In the genomic region with DNA sequence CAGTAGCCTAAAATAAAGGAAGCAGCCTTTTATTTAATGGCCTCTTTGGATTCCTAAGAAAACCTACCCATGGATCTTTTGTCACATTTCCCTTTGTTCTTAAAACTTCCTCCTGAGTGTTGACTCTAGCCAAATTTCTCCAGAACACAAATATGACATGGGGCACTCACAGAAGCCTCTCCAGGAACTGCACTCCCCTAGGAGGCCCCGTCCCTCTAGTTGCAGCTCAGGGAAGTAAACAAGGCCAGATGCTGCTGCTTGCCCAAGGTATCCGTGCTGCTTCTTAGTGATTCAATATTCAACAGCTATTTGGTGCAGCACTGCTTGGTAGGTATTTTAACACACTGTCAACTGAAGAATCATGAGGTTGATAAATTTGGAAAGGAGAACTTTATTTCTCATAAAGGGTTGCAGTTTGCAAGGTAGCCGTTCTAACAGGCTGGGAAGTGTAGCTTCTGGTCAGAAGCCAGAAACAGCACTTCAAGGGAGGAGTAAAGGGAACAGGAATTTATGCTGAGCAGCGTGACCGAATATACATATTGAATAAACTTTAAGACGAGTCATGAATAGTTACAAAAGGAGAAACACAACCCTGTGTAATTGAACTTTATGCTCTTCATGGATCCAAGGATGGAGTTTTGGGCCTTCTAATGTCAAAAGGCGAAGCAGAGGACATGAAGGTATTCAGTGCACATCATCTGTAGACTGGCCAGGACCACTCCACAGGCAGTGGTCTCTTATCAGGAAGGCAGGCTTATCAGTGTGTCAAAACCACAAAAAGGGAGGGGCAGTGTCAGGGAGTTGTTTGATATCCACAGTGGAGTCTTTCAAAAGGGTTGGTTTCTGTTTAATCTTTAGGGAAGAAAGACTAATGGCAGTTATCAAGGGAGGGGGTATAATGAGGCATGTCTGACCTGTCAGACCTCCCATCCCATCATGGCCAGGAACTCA, we compare ENCODE assay signal across 18 cellular contexts.
A peak's percentile ranks its signal among the peaks of the same experiment; 100 is the strongest.
DNase-seq lines count a peak whose midpoint lies in the region; ATAC-seq, FAIRE-seq and TF ChIP-seq lines count a peak whose summit lies in the region.
"Had no signal": no experiment of that assay in that cellular context is flagged by ENCODE, and none has a peak within 500 bp of the region (broad histone marks: within the 10 kb centered on the region; RNA-seq: fewer than 3 reads in every experiment).

No MANE protein-coding gene starts in this region.

- no peak overlapping the region for H3K4me3 ChIP-seq in CD8-positive, alpha-beta memory T cell (ENCODE audit: low read length)
- H3K4me3 ChIP-seq in GM23338 (no peak overlapping the region), keratinocyte (ENCODE audit: control insufficient read depth in 2 of 3, extremely low read depth in 1 of 3, insufficient read depth in 2 of 3, low read depth in 1 of 3, low read length in 3 of 3) (no peak overlapping the region), mesenchymal stem cell (ENCODE audit: insufficient read depth in 1 of 2, low read depth in 1 of 2, low read length in 2 of 2) (no peak overlapping the region)
- H3K4me3 ChIP-seq: coronary artery had no signal

- CTCF ChIA-PET in CD8-positive, alpha-beta memory T cell (lab: Charles Lee) = no interaction called here

- no peak overlapping the region for H2BK120ac ChIP-seq in mesenchymal stem cell (ENCODE audit: low read depth, low read length)

- no peak for FAIRE-seq in keratinocyte (lab: Jason Lieb, UNC)
- FAIRE-seq: D721Med, frontal cortex, GM12892, TTC549 had no signal

- TF ChIP-seq CTCF in GM23338 (conservative IDR thresholded peaks at IDR 0.05; ENCODE audit: low read depth in 2 of 2) (no peak), keratinocyte (optimal IDR thresholded peaks at IDR 0.05 in 1 of 3, IDR thresholded peaks at IDR 0.05 in 1 of 3, conservative IDR thresholded peaks at IDR 0.05 in 1 of 3; ENCODE audit: extremely low read depth in 1 of 3, insufficient read depth in 2 of 3, low read length in 3 of 3) (peak in 1 of 3 experiments; percentile 25)

- no peak overlapping the region for H4K91ac ChIP-seq in mesenchymal stem cell (ENCODE audit: low read length)

- no peaks in the 10 kb centered on the region for H3K36me3 Mint-ChIP-seq in CD8-positive, alpha-beta memory T cell
- peaks cover 9% of the 10 kb centered on the region; the same call in 2 of the 3 replicates for H3K36me3 Mint-ChIP-seq in GM23338 (ENCODE audit: low read depth)

- H4K20me1 ChIP-seq in GM23338 (replicated peaks; ENCODE audit: insufficient read depth) = no peaks in the 10 kb centered on the region
- H4K20me1 ChIP-seq in keratinocyte (ENCODE audit: control insufficient read depth, extremely low read depth, insufficient read depth, low read length) = no peaks in the 10 kb centered on the region

- no peak overlapping the region for H2AK5ac ChIP-seq in mesenchymal stem cell (ENCODE audit: low read length, severe bottlenecking)

- WGBS in mesenchymal stem cell = 74% methylated on average over 7 of the region's 7 CpGs

- dilution Hi-C loops in keratinocyte (cut with MboI; ENCODE audit: extremely low pct_ligation_motif_present, low sequenced_read_pairs) = no loop called here

- H3K9me3 ChIP-seq in CD8-positive, alpha-beta memory T cell (ENCODE audit: low read length) = no peaks in the 10 kb centered on the region
- H3K9me3 ChIP-seq in keratinocyte (ENCODE audit: control insufficient read depth, low read depth, low read length) (no peaks in the 10 kb centered on the region), mesenchymal stem cell (ENCODE audit: control insufficient read depth, low read length) (no peaks in the 10 kb centered on the region)

- no peak overlapping the region for H3K4me3 Mint-ChIP-seq in CD8-positive, alpha-beta memory T cell
- H3K4me3 Mint-ChIP-seq in GM23338 = no peak overlapping the region

- H3K23ac ChIP-seq in mesenchymal stem cell (ENCODE audit: low read length in 2 of 2) = no peak overlapping the region

- H3K27me3 ChIP-seq in CD8-positive, alpha-beta memory T cell (ENCODE audit: insufficient read depth, low read length, poor library complexity, severe bottlenecking) = no peaks in the 10 kb centered on the region
- H3K27me3 ChIP-seq in GM23338 (ENCODE audit: insufficient read depth) (no peaks in the 10 kb centered on the region), keratinocyte (ENCODE audit: control insufficient read depth, extremely low read depth, insufficient read depth, low read length) (no peaks in the 10 kb centered on the region), mesenchymal stem cell (ENCODE audit: control insufficient read depth in 1 of 2, insufficient read depth in 1 of 2, low read length in 2 of 2) (no peaks in the 10 kb centered on the region)

- H3K4ac ChIP-seq in mesenchymal stem cell (ENCODE audit: low read depth in 1 of 2, low read length in 2 of 2) = no peak overlapping the region

- H4K8ac ChIP-seq in mesenchymal stem cell (ENCODE audit: low read length) = no peak overlapping the region

- H3F3A ChIP-seq in GM23338 (replicated peaks; ENCODE audit: low read depth) = peaks cover 4% of the 10 kb centered on the region; the same call in 1 of the 2 replicates

- no peaks in the 10 kb centered on the region for H3K4me1 ChIP-seq in CD8-positive, alpha-beta memory T cell (ENCODE audit: insufficient read depth, low read length)
- H3K4me1 ChIP-seq in GM23338 (ENCODE audit: insufficient read depth) = peaks cover 19% of the 10 kb centered on the region
- peaks cover 27% of the 10 kb centered on the region for H3K4me1 ChIP-seq in keratinocyte (ENCODE audit: control insufficient read depth, extremely low read depth, insufficient read depth, low read length)
- no peaks in the 10 kb centered on the region for H3K4me1 ChIP-seq in mesenchymal stem cell (ENCODE audit: control insufficient read depth, insufficient read depth, low read depth, low read length)

- ATAC-seq in GM23338 (peak; percentile 69), left lobe of liver (no peak), GM18517 (IDR thresholded peaks at IDR 0.05; ENCODE audit: unreplicated experiment) (no peak)
- ATAC-seq: HCT116 had no signal

- no peak overlapping the region for H3K18ac ChIP-seq in mesenchymal stem cell (ENCODE audit: low read depth in 1 of 2, low read length in 2 of 2)

- H3K9me1 ChIP-seq in keratinocyte (ENCODE audit: control insufficient read depth, extremely low read depth, insufficient read depth, low read length) = no peaks in the 10 kb centered on the region

- peaks cover 2% of the 10 kb centered on the region; the same call in 1 of the 2 replicates for H3K9me2 ChIP-seq in GM23338 (ENCODE audit: insufficient read depth)

- no peak overlapping the region for H3K27ac Mint-ChIP-seq in CD8-positive, alpha-beta memory T cell
- no peak overlapping the region for H3K27ac Mint-ChIP-seq in GM23338

- H3K79me1 ChIP-seq in mesenchymal stem cell (replicated peaks; ENCODE audit: low read length, poor library complexity, severe bottlenecking) = no peaks in the 10 kb centered on the region

- no peak overlapping the region for H2BK15ac ChIP-seq in mesenchymal stem cell (ENCODE audit: low read depth, poor library complexity, severe bottlenecking)

- no peak overlapping the region for H2BK12ac ChIP-seq in mesenchymal stem cell (ENCODE audit: low read length in 2 of 2)

- DNase-seq in CD8-positive, alpha-beta memory T cell = no peak
- DNase-seq in GM23338 (ENCODE audit: low spot score) (no peak), SHP77 treated with DMSO at 0.1 percent for 48 hours (lab: John Stamatoyannopoulos, UW) (peak; percentile 46), keratinocyte (ENCODE audit: low read depth, low spot score) (no peak), mesenchymal stem cell (no peak), left lobe of liver (ENCODE audit: low spot score) (no peak)
- DNase-seq in activated CD8-positive, alpha-beta memory T cell treated with anti-CD3 and anti-CD28 coated beads, Interleukin-2, amount 50 U/mL, for 48 hours = no peak
- DNase-seq: activated CD8-positive, alpha-beta memory T cell treated with anti-CD3 and anti-CD28 coated beads, Interleukin-2, amount 50 U/mL, for 4 hours; islet precursor cell; NCI-H1436 treated with DMSO at 0.1 percent for 48 hours; RPMI8226 had no signal

- no peaks in the 10 kb centered on the region for H3K36me3 ChIP-seq in CD8-positive, alpha-beta memory T cell (ENCODE audit: insufficient read depth, low read length)
- H3K36me3 ChIP-seq in GM23338 (ENCODE audit: insufficient read depth) = 0 out of 2 replicates have a peak, but pooled peaks cover 6% of the 10 kb centered on the region
- H3K36me3 ChIP-seq in keratinocyte (ENCODE audit: control insufficient read depth in 2 of 2, extremely low read depth in 1 of 2, insufficient read depth in 2 of 2, low read length in 2 of 2) = no peaks in the 10 kb centered on the region
- no peaks in the 10 kb centered on the region for H3K36me3 ChIP-seq in mesenchymal stem cell (ENCODE audit: control insufficient read depth in 1 of 2, insufficient read depth in 2 of 2, low read depth in 1 of 2, low read length in 2 of 2)

- H3K4me1 Mint-ChIP-seq in CD8-positive, alpha-beta memory T cell = no peaks in the 10 kb centered on the region
- H3K4me1 Mint-ChIP-seq in GM23338 = peaks cover 12% of the 10 kb centered on the region

- H3K79me2 ChIP-seq in GM23338 (replicated peaks; ENCODE audit: insufficient read depth) = no peaks in the 10 kb centered on the region
- no peaks in the 10 kb centered on the region for H3K79me2 ChIP-seq in keratinocyte (ENCODE audit: control insufficient read depth, insufficient read depth, low read length)

- peak overlapping the region; percentile 34 for H3K27ac ChIP-seq in CD8-positive, alpha-beta memory T cell (ENCODE audit: low read depth, low read length)
- no peak overlapping the region for H3K27ac ChIP-seq in GM23338 (ENCODE audit: low read depth)
- no peak overlapping the region for H3K27ac ChIP-seq in keratinocyte (ENCODE audit: control insufficient read depth, insufficient read depth, low read length)
- H3K27ac ChIP-seq in mesenchymal stem cell (ENCODE audit: low read length, poor library complexity, severe bottlenecking) = no peak overlapping the region
- H3K27ac ChIP-seq: coronary artery had no signal

- peaks cover 0 to 5% (median 0%) of the 10 kb centered on the region in 5 donors for H3K9me3 Mint-ChIP-seq in CD8-positive, alpha-beta memory T cell
- H3K9me3 Mint-ChIP-seq in GM23338 = peaks cover 20% of the 10 kb centered on the region; the same call in 2 of the 3 replicates

- H3K14ac ChIP-seq in mesenchymal stem cell (ENCODE audit: low read length in 2 of 2) = no peak overlapping the region

- no peak overlapping the region for H2BK5ac ChIP-seq in mesenchymal stem cell (ENCODE audit: low read depth, low read length, poor library complexity, severe bottlenecking)

- H3K4me2 ChIP-seq in GM23338 (no peak overlapping the region), keratinocyte (ENCODE audit: control insufficient read depth, extremely low read depth, insufficient read depth, low read depth, low read length) (peak overlapping the region; percentile 3), mesenchymal stem cell (ENCODE audit: low read length, poor library complexity, severe bottlenecking) (no peak overlapping the region)

- peak overlapping the region; percentile 89; the same call in 1 of the 2 replicates for H2AFZ ChIP-seq in GM23338
- peak overlapping the region; percentile 5 for H2AFZ ChIP-seq in keratinocyte (ENCODE audit: control insufficient read depth, low read length)
- H2AFZ ChIP-seq in mesenchymal stem cell (ENCODE audit: low read depth, low read length) = no peak overlapping the region

- H3K27me3 Mint-ChIP-seq in CD8-positive, alpha-beta memory T cell = peaks cover 5 to 9% of the 10 kb centered on the region in 2 donors
- peaks cover 6% of the 10 kb centered on the region for H3K27me3 Mint-ChIP-seq in GM23338 (ENCODE audit: insufficient read depth, low read depth, poor library complexity)

- POLR2A ChIA-PET in CD8-positive, alpha-beta memory T cell (lab: Charles Lee) = no interaction called here

- H3K9ac ChIP-seq in keratinocyte (ENCODE audit: control insufficient read depth, extremely low read depth, insufficient read depth, low read length) (no peak overlapping the region), mesenchymal stem cell (ENCODE audit: low read length) (no peak overlapping the region)
